Comparison of ENCODE assay signal across 1 cellular context in the genomic region with DNA sequence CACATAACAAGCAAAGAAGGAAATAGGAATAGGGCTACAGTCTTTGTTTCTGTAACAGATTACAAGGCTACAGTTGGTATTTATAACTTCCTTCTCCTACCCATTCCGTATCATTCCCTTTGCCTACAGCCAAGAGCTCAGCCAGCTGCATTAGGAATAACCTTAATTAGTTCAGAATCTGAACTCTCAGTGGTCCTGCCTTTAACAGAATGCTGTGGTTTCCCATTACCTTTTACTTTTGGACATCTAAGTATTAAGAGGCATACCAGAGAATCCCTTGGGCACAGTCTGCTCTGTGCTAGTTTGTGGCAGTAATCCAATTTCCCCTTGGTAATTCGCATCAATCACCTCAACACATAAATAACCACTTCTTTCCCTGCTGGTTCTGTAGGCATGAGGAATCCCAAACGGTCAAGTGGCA.
TF ChIP-seq lines count a peak whose summit lies in the region.

No MANE protein-coding gene starts in this region.

TF ChIP-seq in HEK293, 187 proteins besides CTCF, POLR2A, EP300 and RAD21 (continued from another document):
- TF ChIP-seq ZBTB49 (tag by site-specific recombination; IDR thresholded peaks at IDR 0.05; ENCODE audit: low read depth) (no peak), ZFP69B (tag by site-specific recombination; IDR thresholded peaks at IDR 0.05) (no peak), REPIN1 (tag by site-specific recombination; IDR thresholded peaks at IDR 0.05; ENCODE audit: low read depth) (no peak), ZXDB (tag by site-specific recombination; IDR thresholded peaks at IDR 0.05) (0 out of 2 replicates have a peak, but pooled peaks have one; percentile 13), IKZF3 (tag by site-specific recombination; IDR thresholded peaks at IDR 0.05) (no peak), ZNF600 (tag by site-specific recombination; IDR thresholded peaks at IDR 0.05) (peak; percentile 93), ZNF10 (tag by site-specific recombination; IDR thresholded peaks at IDR 0.05) (0 out of 2 replicates have a peak, but pooled peaks have one; percentile 48), YY2 (tag by site-specific recombination; IDR thresholded peaks at IDR 0.05) (no peak), FEZF1 (tag by site-specific recombination; IDR thresholded peaks at IDR 0.05) (peak; percentile 77), ZNF19 (tag by site-specific recombination; IDR thresholded peaks at IDR 0.05; ENCODE audit: low read depth) (no peak), ZNF174 (tag by site-specific recombination; IDR thresholded peaks at IDR 0.05) (no peak), ZNF423 (tag by site-specific recombination; IDR thresholded peaks at IDR 0.05) (no peak), ZNF629 (tag by site-specific recombination; IDR thresholded peaks at IDR 0.05) (no peak), ZNF138 (tag by site-specific recombination; IDR thresholded peaks at IDR 0.05; ENCODE audit: borderline replicate concordance) (no peak), SP7 (tag by site-specific recombination; IDR thresholded peaks at IDR 0.05) (peak; percentile 71), ZNF223 (tag by site-specific recombination; IDR thresholded peaks at IDR 0.05) (no peak), MZF1 (tag by site-specific recombination; IDR thresholded peaks at IDR 0.05; ENCODE audit: borderline replicate concordance) (no peak), OSR2 (tag by site-specific recombination; IDR thresholded peaks at IDR 0.05) (peak; percentile 43; the same call in 1 of the 2 replicates), ZSCAN18 (tag by site-specific recombination; IDR thresholded peaks at IDR 0.05) (no peak), ZNF202 (tag by site-specific recombination; IDR thresholded peaks at IDR 0.05; ENCODE audit: borderline replicate concordance) (no peak), ZNF350 (tag by site-specific recombination; IDR thresholded peaks at IDR 0.05) (no peak), ZBTB44 (tag by site-specific recombination; IDR thresholded peaks at IDR 0.05) (peak; percentile 35; the same call in 1 of the 2 replicates), ZNF184 (tag by site-specific recombination; IDR thresholded peaks at IDR 0.05) (no peak), ZNF114 (tag by site-specific recombination; IDR thresholded peaks at IDR 0.05) (no peak)
- TF ChIP-seq, protein P1, sequence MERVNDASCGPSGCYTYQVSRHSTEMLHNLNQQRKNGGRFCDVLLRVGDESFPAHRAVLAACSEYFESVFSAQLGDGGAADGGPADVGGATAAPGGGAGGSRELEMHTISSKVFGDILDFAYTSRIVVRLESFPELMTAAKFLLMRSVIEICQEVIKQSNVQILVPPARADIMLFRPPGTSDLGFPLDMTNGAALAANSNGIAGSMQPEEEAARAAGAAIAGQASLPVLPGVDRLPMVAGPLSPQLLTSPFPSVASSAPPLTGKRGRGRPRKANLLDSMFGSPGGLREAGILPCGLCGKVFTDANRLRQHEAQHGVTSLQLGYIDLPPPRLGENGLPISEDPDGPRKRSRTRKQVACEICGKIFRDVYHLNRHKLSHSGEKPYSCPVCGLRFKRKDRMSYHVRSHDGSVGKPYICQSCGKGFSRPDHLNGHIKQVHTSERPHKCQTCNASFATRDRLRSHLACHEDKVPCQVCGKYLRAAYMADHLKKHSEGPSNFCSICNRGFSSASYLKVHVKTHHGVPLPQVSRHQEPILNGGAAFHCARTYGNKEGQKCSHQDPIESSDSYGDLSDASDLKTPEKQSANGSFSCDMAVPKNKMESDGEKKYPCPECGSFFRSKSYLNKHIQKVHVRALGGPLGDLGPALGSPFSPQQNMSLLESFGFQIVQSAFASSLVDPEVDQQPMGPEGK (tag by site-specific recombination; IDR thresholded peaks at IDR 0.05): no peak
- TF ChIP-seq, protein P2, sequence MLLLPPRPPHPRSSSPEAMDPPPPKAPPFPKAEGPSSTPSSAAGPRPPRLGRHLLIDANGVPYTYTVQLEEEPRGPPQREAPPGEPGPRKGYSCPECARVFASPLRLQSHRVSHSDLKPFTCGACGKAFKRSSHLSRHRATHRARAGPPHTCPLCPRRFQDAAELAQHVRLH (tag by site-specific recombination; IDR thresholded peaks at IDR 0.05): 0 out of 2 replicates have a peak, but pooled peaks have one; percentile 31
- TF ChIP-seq, protein P3, sequence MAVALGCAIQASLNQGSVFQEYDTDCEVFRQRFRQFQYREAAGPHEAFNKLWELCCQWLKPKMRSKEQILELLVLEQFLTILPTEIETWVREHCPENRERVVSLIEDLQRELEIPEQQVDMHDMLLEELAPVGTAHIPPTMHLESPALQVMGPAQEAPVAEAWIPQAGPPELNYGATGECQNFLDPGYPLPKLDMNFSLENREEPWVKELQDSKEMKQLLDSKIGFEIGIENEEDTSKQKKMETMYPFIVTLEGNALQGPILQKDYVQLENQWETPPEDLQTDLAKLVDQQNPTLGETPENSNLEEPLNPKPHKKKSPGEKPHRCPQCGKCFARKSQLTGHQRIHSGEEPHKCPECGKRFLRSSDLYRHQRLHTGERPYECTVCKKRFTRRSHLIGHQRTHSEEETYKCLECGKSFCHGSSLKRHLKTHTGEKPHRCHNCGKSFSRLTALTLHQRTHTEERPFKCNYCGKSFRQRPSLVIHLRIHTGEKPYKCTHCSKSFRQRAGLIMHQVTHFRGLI (tag by site-specific recombination; IDR thresholded peaks at IDR 0.05): no peak
- TF ChIP-seq, protein P4, sequence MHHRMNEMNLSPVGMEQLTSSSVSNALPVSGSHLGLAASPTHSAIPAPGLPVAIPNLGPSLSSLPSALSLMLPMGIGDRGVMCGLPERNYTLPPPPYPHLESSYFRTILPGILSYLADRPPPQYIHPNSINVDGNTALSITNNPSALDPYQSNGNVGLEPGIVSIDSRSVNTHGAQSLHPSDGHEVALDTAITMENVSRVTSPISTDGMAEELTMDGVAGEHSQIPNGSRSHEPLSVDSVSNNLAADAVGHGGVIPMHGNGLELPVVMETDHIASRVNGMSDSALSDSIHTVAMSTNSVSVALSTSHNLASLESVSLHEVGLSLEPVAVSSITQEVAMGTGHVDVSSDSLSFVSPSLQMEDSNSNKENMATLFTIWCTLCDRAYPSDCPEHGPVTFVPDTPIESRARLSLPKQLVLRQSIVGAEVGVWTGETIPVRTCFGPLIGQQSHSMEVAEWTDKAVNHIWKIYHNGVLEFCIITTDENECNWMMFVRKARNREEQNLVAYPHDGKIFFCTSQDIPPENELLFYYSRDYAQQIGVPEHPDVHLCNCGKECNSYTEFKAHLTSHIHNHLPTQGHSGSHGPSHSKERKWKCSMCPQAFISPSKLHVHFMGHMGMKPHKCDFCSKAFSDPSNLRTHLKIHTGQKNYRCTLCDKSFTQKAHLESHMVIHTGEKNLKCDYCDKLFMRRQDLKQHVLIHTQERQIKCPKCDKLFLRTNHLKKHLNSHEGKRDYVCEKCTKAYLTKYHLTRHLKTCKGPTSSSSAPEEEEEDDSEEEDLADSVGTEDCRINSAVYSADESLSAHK (tag by site-specific recombination; IDR thresholded peaks at IDR 0.05): peak; percentile 45; the same call in 1 of the 2 replicates
- TF ChIP-seq, protein P5, sequence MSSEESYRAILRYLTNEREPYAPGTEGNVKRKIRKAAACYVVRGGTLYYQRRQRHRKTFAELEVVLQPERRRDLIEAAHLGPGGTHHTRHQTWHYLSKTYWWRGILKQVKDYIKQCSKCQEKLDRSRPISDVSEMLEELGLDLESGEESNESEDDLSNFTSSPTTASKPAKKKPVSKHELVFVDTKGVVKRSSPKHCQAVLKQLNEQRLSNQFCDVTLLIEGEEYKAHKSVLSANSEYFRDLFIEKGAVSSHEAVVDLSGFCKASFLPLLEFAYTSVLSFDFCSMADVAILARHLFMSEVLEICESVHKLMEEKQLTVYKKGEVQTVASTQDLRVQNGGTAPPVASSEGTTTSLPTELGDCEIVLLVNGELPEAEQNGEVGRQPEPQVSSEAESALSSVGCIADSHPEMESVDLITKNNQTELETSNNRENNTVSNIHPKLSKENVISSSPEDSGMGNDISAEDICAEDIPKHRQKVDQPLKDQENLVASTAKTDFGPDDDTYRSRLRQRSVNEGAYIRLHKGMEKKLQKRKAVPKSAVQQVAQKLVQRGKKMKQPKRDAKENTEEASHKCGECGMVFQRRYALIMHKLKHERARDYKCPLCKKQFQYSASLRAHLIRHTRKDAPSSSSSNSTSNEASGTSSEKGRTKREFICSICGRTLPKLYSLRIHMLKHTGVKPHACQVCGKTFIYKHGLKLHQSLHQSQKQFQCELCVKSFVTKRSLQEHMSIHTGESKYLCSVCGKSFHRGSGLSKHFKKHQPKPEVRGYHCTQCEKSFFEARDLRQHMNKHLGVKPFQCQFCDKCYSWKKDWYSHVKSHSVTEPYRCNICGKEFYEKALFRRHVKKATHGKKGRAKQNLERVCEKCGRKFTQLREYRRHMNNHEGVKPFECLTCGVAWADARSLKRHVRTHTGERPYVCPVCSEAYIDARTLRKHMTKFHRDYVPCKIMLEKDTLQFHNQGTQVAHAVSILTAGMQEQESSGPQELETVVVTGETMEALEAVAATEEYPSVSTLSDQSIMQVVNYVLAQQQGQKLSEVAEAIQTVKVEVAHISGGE (tag by site-specific recombination; conservative IDR thresholded peaks at IDR 0.05; ENCODE audit: low read depth): no peak
- TF ChIP-seq, protein P6, sequence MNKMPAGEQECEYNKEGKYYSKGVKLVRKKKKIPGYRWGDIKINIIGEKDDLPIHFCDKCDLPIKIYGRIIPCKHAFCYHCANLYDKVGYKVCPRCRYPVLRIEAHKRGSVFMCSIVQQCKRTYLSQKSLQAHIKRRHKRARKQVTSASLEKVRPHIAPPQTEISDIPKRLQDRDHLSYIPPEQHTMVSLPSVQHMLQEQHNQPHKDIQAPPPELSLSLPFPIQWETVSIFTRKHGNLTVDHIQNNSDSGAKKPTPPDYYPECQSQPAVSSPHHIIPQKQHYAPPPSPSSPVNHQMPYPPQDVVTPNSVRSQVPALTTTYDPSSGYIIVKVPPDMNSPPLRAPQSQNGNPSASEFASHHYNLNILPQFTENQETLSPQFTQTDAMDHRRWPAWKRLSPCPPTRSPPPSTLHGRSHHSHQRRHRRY (tag by site-specific recombination; IDR thresholded peaks at IDR 0.05): no peak
TF ChIP-seq in HEK293: peak in this region for 10.
